21 cellular contexts compared by ENCODE assay signal in the genomic region with DNA sequence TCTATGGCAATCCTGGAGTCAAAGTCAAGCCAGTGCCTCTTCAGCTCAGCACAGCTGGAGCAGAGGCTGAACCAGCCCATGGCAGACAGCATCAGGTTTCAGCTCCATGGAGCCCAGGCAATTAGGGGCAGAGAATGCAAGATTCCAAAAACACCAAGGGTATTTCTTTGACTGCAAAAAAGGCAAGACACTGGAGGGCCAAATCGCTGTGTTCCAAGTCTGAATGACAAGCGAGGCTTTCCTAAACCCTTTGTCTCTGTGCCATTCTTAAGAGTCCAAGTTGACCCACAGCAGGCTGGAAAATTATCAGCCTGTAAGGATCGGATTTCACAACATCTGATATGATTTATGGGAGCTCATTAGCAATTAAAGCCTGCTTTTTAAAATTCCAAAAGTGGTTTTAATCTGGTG. TPM values are rescaled to one million over a fixed set of nuclear protein-coding genes. Genes with fewer than 3 reads are reported as not detected.
DNase-seq lines count a peak whose midpoint lies in the region; ATAC-seq and TF ChIP-seq lines count a peak whose summit lies in the region.
"Had no signal": no experiment of that assay in that cellular context is flagged by ENCODE, and none has a peak within 500 bp of the region (broad histone marks: within the 10 kb centered on the region; RNA-seq: fewer than 3 reads in every experiment).

No MANE protein-coding gene starts in this region.

- H3K27ac ChIP-seq in HEK293 (ENCODE audit: extremely low read depth, low read depth, low read length) (peak overlapping the region; percentile 12; the same call in 1 of the 2 replicates), ovary (no peak overlapping the region)
- H3K27ac ChIP-seq in CD8-positive, alpha-beta memory T cell (ENCODE audit: low read depth, low read length): no peak overlapping the region
- H3K27ac ChIP-seq: cardiac muscle cell, hepatocyte, left ventricle myocardium inferior, parathyroid adenoma, thoracic aorta had no signal

- POLR2A ChIA-PET in HEK293 (lab: Yijun Ruan, JAX): no interaction called here
- POLR2A ChIA-PET in CD8-positive, alpha-beta memory T cell (lab: Charles Lee): interaction anchor here (0.6 kb wide), 1 partner anchor 8 kb away, joined by 4 read pairs; no protein-coding TSS in a partner anchor

- DNase-seq in Daoy (ENCODE audit: low read depth) (peak; percentile 16), NT2/D1 (ENCODE audit: low read depth, low spot score) (peak; percentile 35), islet precursor cell (peak; percentile 56), ovary (no peak)
- DNase-seq in CD8-positive, alpha-beta memory T cell: no peak
- DNase-seq: activated CD8-positive, alpha-beta T cell treated with anti-CD3 and anti-CD28 coated beads for 36 hours; KBM-7; left ventricle myocardium inferior; NCI-H1436 treated with DMSO at 0.1 percent for 48 hours; small intestine; stimulated activated CD4-positive, alpha-beta T cell treated with anti-CD3 and anti-CD28 coated beads, Interleukin-4, amount 100 ng/mL, for 4 hours; T-cell had no signal

- no peak for TF ChIP-seq EP300 in ovary (IDR thresholded peaks at IDR 0.05)

- H3K4me1 ChIP-seq in HEK293 (ENCODE audit: control insufficient read depth, insufficient read depth, low read length) (peaks cover 19% of the 10 kb centered on the region), NT2/D1 (ENCODE audit: insufficient read depth, insufficient read length) (peaks cover 6% of the 10 kb centered on the region), ovary (ENCODE audit: insufficient read depth) (no peaks in the 10 kb centered on the region)
- H3K4me1 ChIP-seq in CD8-positive, alpha-beta memory T cell (ENCODE audit: insufficient read depth, low read length): no peaks in the 10 kb centered on the region
- H3K4me1 ChIP-seq: left ventricle myocardium inferior, parathyroid adenoma had no signal

- H3K9me3 Mint-ChIP-seq in CD8-positive, alpha-beta memory T cell: no peaks in the 10 kb centered on the region
- H3K9me3 Mint-ChIP-seq: activated CD8-positive, alpha-beta T cell treated with anti-CD3 and anti-CD28 coated beads for 36 hours; activated T-helper 1 cell treated with anti-CD3 and anti-CD28 coated beads, Interleukin-12 subunit alpha, Interleukin-12 subunit beta, Interleukin-2, Interleukin-4 antibody, amounts not matched to agents 30 ng/mL and 10 ng/mL and 1 ng/mL, durations not matched to agents 14 hours and 24 hours and 36 hours; T-cell had no signal

- H3K9me3 ChIP-seq in HEK293 (ENCODE audit: control insufficient read depth, insufficient read depth, low read depth, low read length) (no peaks in the 10 kb centered on the region), NT2/D1 (ENCODE audit: insufficient read depth, low read length) (no peaks in the 10 kb centered on the region), ovary (no peaks in the 10 kb centered on the region)
- no peaks in the 10 kb centered on the region for H3K9me3 ChIP-seq in CD8-positive, alpha-beta memory T cell (ENCODE audit: low read length)
- H3K9me3 ChIP-seq: left ventricle myocardium inferior, thoracic aorta had no signal

- no peak overlapping the region for H3K4me3 ChIP-seq in HEK293 (ENCODE audit: low read depth, low read length)
- H3K4me3 ChIP-seq in NT2/D1 (ENCODE audit: insufficient read length, low read depth): no peak overlapping the region
- H3K4me3 ChIP-seq in CD8-positive, alpha-beta memory T cell (ENCODE audit: low read length): no peak overlapping the region
- no peak overlapping the region for H3K4me3 ChIP-seq in ovary
- H3K4me3 ChIP-seq: cardiac muscle cell, hepatocyte, left ventricle myocardium inferior, thoracic aorta had no signal

- intact Hi-C loops in ovary (cut with DNase I): loop anchor here in 1 of 4 donors (10.0 kb wide), 1 partner anchor 59 kb away; no protein-coding TSS in a partner anchor

- H3K9ac ChIP-seq in NT2/D1 (ENCODE audit: insufficient read length, low read depth): no peak overlapping the region
- H3K9ac ChIP-seq: parathyroid adenoma had no signal

- no peak overlapping the region for H3K4me3 Mint-ChIP-seq in CD8-positive, alpha-beta memory T cell
- H3K4me3 Mint-ChIP-seq: activated CD8-positive, alpha-beta T cell treated with anti-CD3 and anti-CD28 coated beads for 36 hours; activated T-helper 1 cell treated with anti-CD3 and anti-CD28 coated beads, Interleukin-12 subunit alpha, Interleukin-12 subunit beta, Interleukin-2, Interleukin-4 antibody, amounts not matched to agents 30 ng/mL and 10 ng/mL and 1 ng/mL, durations not matched to agents 14 hours and 24 hours and 36 hours; T-cell had no signal

- H3K36me3 ChIP-seq in HEK293 (ENCODE audit: control insufficient read depth in 2 of 2, insufficient read depth in 1 of 2, low read length in 2 of 2): no peaks in the 10 kb centered on the region
- H3K36me3 ChIP-seq in NT2/D1 (ENCODE audit: insufficient read depth, insufficient read length, low read length): no peaks in the 10 kb centered on the region
- no peaks in the 10 kb centered on the region for H3K36me3 ChIP-seq in CD8-positive, alpha-beta memory T cell (ENCODE audit: insufficient read depth, low read length)
- H3K36me3 ChIP-seq in ovary: no peaks in the 10 kb centered on the region
- H3K36me3 ChIP-seq: cardiac muscle cell, left ventricle myocardium inferior, thoracic aorta had no signal

- no peaks in the 10 kb centered on the region for H3K4me1 Mint-ChIP-seq in CD8-positive, alpha-beta memory T cell
- H3K4me1 Mint-ChIP-seq: T-cell had no signal

- peaks cover 10 to 34% of the 10 kb centered on the region in 2 donors for H3K27me3 Mint-ChIP-seq in CD8-positive, alpha-beta memory T cell

- H3K36me3 Mint-ChIP-seq in CD8-positive, alpha-beta memory T cell: no peaks in the 10 kb centered on the region
- H3K36me3 Mint-ChIP-seq: T-cell had no signal

- TF ChIP-seq POLR2A in ovary (IDR thresholded peaks at IDR 0.05): no peak

- ATAC-seq in GM18498 (IDR thresholded peaks at IDR 0.05; ENCODE audit: unreplicated experiment): no peak
- ATAC-seq: activated CD8-positive, alpha-beta T cell treated with anti-CD3 and anti-CD28 coated beads for 36 hours; Right ventricle myocardium inferior; T-cell had no signal

- no peak overlapping the region for H3K27ac Mint-ChIP-seq in CD8-positive, alpha-beta memory T cell
- H3K27ac Mint-ChIP-seq: activated CD8-positive, alpha-beta T cell treated with anti-CD3 and anti-CD28 coated beads for 36 hours; activated T-helper 1 cell treated with anti-CD3 and anti-CD28 coated beads, Interleukin-12 subunit alpha, Interleukin-12 subunit beta, Interleukin-2, Interleukin-4 antibody, amounts not matched to agents 30 ng/mL and 10 ng/mL and 1 ng/mL, durations not matched to agents 14 hours and 24 hours and 36 hours; T-cell had no signal

- 4 to 15% (median 9%) methylated on average over 3 of the region's 3 CpGs for WGBS in ovary, 3 donors

- CTCF ChIA-PET in HEK293 (lab: Yijun Ruan, JAX): interaction anchor here (0.9 to 1.1 kb wide), 2 partner anchors 206 to 207 kb away, joined by 3 read pairs; no protein-coding TSS in a partner anchor
- CTCF ChIA-PET in CD8-positive, alpha-beta memory T cell (lab: Charles Lee): no interaction called here

- H3K27me3 ChIP-seq in NT2/D1 (ENCODE audit: insufficient read depth, insufficient read length) (no peaks in the 10 kb centered on the region), ovary (no peaks in the 10 kb centered on the region)
- H3K27me3 ChIP-seq in CD8-positive, alpha-beta memory T cell (ENCODE audit: insufficient read depth, low read length, poor library complexity, severe bottlenecking): no peaks in the 10 kb centered on the region
- H3K27me3 ChIP-seq: cardiac muscle cell, hepatocyte had no signal

- TF ChIP-seq CTCF in HEK293 (tag by site-specific recombination; IDR thresholded peaks at IDR 0.05) (no peak), ovary (IDR thresholded peaks at IDR 0.05) (no peak)

TF ChIP-seq in HEK293, 187 proteins besides CTCF, POLR2A, EP300 and RAD21 (continues in another document):
- TF ChIP-seq, protein P1, sequence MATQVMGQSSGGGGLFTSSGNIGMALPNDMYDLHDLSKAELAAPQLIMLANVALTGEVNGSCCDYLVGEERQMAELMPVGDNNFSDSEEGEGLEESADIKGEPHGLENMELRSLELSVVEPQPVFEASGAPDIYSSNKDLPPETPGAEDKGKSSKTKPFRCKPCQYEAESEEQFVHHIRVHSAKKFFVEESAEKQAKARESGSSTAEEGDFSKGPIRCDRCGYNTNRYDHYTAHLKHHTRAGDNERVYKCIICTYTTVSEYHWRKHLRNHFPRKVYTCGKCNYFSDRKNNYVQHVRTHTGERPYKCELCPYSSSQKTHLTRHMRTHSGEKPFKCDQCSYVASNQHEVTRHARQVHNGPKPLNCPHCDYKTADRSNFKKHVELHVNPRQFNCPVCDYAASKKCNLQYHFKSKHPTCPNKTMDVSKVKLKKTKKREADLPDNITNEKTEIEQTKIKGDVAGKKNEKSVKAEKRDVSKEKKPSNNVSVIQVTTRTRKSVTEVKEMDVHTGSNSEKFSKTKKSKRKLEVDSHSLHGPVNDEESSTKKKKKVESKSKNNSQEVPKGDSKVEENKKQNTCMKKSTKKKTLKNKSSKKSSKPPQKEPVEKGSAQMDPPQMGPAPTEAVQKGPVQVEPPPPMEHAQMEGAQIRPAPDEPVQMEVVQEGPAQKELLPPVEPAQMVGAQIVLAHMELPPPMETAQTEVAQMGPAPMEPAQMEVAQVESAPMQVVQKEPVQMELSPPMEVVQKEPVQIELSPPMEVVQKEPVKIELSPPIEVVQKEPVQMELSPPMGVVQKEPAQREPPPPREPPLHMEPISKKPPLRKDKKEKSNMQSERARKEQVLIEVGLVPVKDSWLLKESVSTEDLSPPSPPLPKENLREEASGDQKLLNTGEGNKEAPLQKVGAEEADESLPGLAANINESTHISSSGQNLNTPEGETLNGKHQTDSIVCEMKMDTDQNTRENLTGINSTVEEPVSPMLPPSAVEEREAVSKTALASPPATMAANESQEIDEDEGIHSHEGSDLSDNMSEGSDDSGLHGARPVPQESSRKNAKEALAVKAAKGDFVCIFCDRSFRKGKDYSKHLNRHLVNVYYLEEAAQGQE (tag by site-specific recombination; IDR thresholded peaks at IDR 0.05): no peak
- TF ChIP-seq, protein P2, sequence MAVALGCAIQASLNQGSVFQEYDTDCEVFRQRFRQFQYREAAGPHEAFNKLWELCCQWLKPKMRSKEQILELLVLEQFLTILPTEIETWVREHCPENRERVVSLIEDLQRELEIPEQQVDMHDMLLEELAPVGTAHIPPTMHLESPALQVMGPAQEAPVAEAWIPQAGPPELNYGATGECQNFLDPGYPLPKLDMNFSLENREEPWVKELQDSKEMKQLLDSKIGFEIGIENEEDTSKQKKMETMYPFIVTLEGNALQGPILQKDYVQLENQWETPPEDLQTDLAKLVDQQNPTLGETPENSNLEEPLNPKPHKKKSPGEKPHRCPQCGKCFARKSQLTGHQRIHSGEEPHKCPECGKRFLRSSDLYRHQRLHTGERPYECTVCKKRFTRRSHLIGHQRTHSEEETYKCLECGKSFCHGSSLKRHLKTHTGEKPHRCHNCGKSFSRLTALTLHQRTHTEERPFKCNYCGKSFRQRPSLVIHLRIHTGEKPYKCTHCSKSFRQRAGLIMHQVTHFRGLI (tag by site-specific recombination; IDR thresholded peaks at IDR 0.05): peak; percentile 34; the same call in 1 of the 2 replicates
- peak; percentile 97 for TF ChIP-seq FEZF1 (tag by site-specific recombination; IDR thresholded peaks at IDR 0.05)

RNA-seq across cellular contexts. Expression of a gene that starts 49.7 kb away (rescaled TPM):
- 0.06 TPM in 1 of 2 replicates, not detected in the other for total RNA-seq in Daoy (2014; rRNA removed; shearing (Covaris generic))
- total RNA-seq in CD8-positive, alpha-beta memory T cell: not detected
- polyA plus RNA-seq in CD8-positive, alpha-beta memory T cell: not detected
- total RNA-seq in ovary: under 1 TPM in 3 of 7 donors, not detected in 4; 0.10 to 0.46 (median 0.15) TPM
- polyA plus RNA-seq in ovary: under 1 TPM; 0.04 to 0.20 TPM
- total RNA-seq: activated CD8-positive, alpha-beta T cell treated with anti-CD3 and anti-CD28 coated beads for 36 hours; activated T-helper 1 cell treated with anti-CD3 and anti-CD28 coated beads, Interleukin-12 subunit alpha, Interleukin-12 subunit beta, Interleukin-2, Interleukin-4 antibody, amounts not matched to agents 30 ng/mL and 10 ng/mL and 1 ng/mL, durations not matched to agents 14 hours and 24 hours and 36 hours; cardiac muscle cell; left ventricle myocardium inferior; Right ventricle myocardium inferior; T-cell had no signal
- polyA plus RNA-seq: BJ, cardiac muscle cell had no signal

Comparison
In these comparisons a context has a peak if more than half of its experiments do, and no peak if none do; other contexts are left out.
1. DNase-seq: peak in Daoy (single experiment), NT2/D1 (single experiment) and islet precursor cell (single experiment); none in CD8-positive, alpha-beta memory T cell (0 of 5) and ovary (0 of 5).